In the genomic region with DNA sequence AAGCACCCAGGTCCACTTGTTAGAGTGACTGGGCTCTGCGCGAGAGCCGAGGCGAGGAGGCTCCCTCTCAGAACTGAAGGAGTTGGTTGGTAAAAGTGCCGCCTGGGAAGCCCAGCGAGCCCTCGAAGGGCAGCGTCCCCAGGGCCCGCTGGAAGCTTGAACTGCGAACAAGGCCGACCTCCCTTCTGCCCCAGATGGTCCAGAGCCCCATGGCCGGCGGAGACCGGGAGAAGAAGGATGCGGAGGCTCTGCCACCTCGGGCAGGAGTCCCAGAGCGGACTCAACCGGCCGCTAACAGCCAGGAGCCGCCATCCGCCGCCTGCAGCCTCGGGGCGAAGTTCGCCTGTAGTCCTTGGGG, we compare ENCODE assay signal across 9 cellular contexts.
DNase-seq lines count a peak whose midpoint lies in the region; ATAC-seq and TF ChIP-seq lines count a peak whose summit lies in the region.
"Had no signal": no experiment of that assay in that cellular context is flagged by ENCODE, and none has a peak within 500 bp of the region (broad histone marks: within the 10 kb centered on the region; RNA-seq: fewer than 3 reads in every experiment).

No MANE protein-coding gene starts in this region.

- H3K4me1 ChIP-seq in RWPE2 (ENCODE audit: insufficient read depth, poor library complexity, severe bottlenecking) (no peaks in the 10 kb centered on the region), left ventricle myocardium inferior (no peaks in the 10 kb centered on the region)

- H3K9me3 ChIP-seq in RWPE2 (ENCODE audit: severe bottlenecking) (no peaks in the 10 kb centered on the region), left ventricle myocardium inferior (replicated peaks) (no peaks in the 10 kb centered on the region)
- H3K9me3 ChIP-seq: SJCRH30 had no signal

- H3K27me3 ChIP-seq in RWPE2 (ENCODE audit: insufficient read depth, poor library complexity, severe bottlenecking), result peaks cover 44% of the 10 kb centered on the region
- peaks cover 45% of the 10 kb centered on the region for H3K27me3 ChIP-seq in left ventricle myocardium inferior (ENCODE audit: low read depth)
- H3K27me3 ChIP-seq: SJCRH30 had no signal

- DNase-seq in G401 (ENCODE audit: low spot score) (peak; percentile 37), RWPE2 (ENCODE audit: low spot score) (no peak), left ventricle myocardium inferior (peak; percentile 10), skeletal muscle cell (ENCODE audit: low read depth) (no peak), SKM-1 (lab: John Stamatoyannopoulos, UW; ENCODE audit: unreplicated experiment) (no peak)
- DNase-seq: SJCRH30 had no signal

- in situ Hi-C loops in G401 (cut with HindIII; ENCODE audit: low sequenced_read_pairs), result no loop called here

- no peak overlapping the region for H3K27ac ChIP-seq in RWPE2 (ENCODE audit: poor library complexity, severe bottlenecking)
- H3K27ac ChIP-seq in left ventricle myocardium inferior (replicated peaks), result no peak overlapping the region
- H3K27ac ChIP-seq: HL-60, SJCRH30 had no signal

- intact Hi-C loops in left ventricle myocardium inferior (cut with micrococcal nuclease), result no loop called here

- ATAC-seq in RWPE2 (ENCODE audit: low read depth) (peak; percentile 26; the same call in 1 of the 3 replicates), HG02884 (IDR thresholded peaks at IDR 0.05; ENCODE audit: unreplicated experiment) (no peak), HG03280 (IDR thresholded peaks at IDR 0.05; ENCODE audit: unreplicated experiment) (no peak)

- no peak overlapping the region for H3K4me3 ChIP-seq in RWPE2 (ENCODE audit: severe bottlenecking)
- H3K4me3 ChIP-seq in left ventricle myocardium inferior, result peak overlapping the region; percentile 58
- peak overlapping the region; percentile 49 for H3K4me3 ChIP-seq in skeletal muscle cell (ENCODE audit: low read depth, low read length)
- H3K4me3 ChIP-seq: SJCRH30 had no signal

- H3K36me3 ChIP-seq in RWPE2 (ENCODE audit: low read depth), result no peaks in the 10 kb centered on the region
- H3K36me3 ChIP-seq in left ventricle myocardium inferior, result no peaks in the 10 kb centered on the region
- H3K36me3 ChIP-seq: SJCRH30 had no signal

- TF ChIP-seq CTCF in RWPE2 (IDR thresholded peaks at IDR 0.05; ENCODE audit: poor library complexity, severe bottlenecking) (no peak), left ventricle myocardium inferior (IDR thresholded peaks at IDR 0.05; ENCODE audit: borderline replicate concordance) (no peak)

Comparison
In these comparisons a context has a peak if more than half of its experiments do, and no peak if none do; other contexts are left out.
1. DNase-seq: peak in G401 (single experiment) and left ventricle myocardium inferior (single experiment); none in RWPE2 (single experiment), skeletal muscle cell (single experiment) and SKM-1 (single experiment).